8 cellular contexts compared by ENCODE assay signal in genomic region chr6:68343901-68344300, GRCh38.
DNase-seq lines count a peak whose midpoint lies in the region; ATAC-seq and TF ChIP-seq lines count a peak whose summit lies in the region.

No MANE protein-coding gene starts in this region.

- H3K9ac ChIP-seq in mesendoderm (ENCODE audit: low read length): no peak overlapping the region

- no peaks in the 10 kb centered on the region for H3K79me1 ChIP-seq in mesendoderm (ENCODE audit: low read length)

- H3K4me1 ChIP-seq in mesendoderm (ENCODE audit: control insufficient read depth, low read depth, low read length): no peaks in the 10 kb centered on the region

- peak; percentile 36 for DNase-seq in Ammon's horn (ENCODE audit: low spot score)
- DNase-seq in NCI-H345 (lab: John Stamatoyannopoulos, UW): peak; percentile 73
- peak; percentile 45 for DNase-seq in astrocyte of the cerebellum (ENCODE audit: low read depth)
- DNase-seq in mesendoderm: peak; percentile 88
- no peak for DNase-seq in activated naive CD4-positive, alpha-beta T cell treated with anti-CD3 and anti-CD28 coated beads, Interleukin-2, amount 50 U/mL, for 16 hours
- DNase-seq in cortex of kidney (lab: John Stamatoyannopoulos, UW): no peak

- peak; percentile 72 for TF ChIP-seq CTCF in astrocyte of the cerebellum (IDR thresholded peaks at IDR 0.05; ENCODE audit: low read depth, low read length, missing control alignments)

- no peak overlapping the region for H4K8ac ChIP-seq in mesendoderm (ENCODE audit: low read depth, low read length)

- no peak overlapping the region for H2BK15ac ChIP-seq in mesendoderm (replicated peaks; ENCODE audit: low read depth)

- no peak overlapping the region for H3K4ac ChIP-seq in mesendoderm (ENCODE audit: low read depth, low read length)

- no peak overlapping the region for H2BK120ac ChIP-seq in mesendoderm (ENCODE audit: low read depth, low read length)

- H3K56ac ChIP-seq in mesendoderm (ENCODE audit: low read length): no peak overlapping the region

- H3K79me2 ChIP-seq in mesendoderm (ENCODE audit: control insufficient read depth, insufficient read depth, low read length): no peaks in the 10 kb centered on the region

- H2AK5ac ChIP-seq in mesendoderm (ENCODE audit: low read length): no peak overlapping the region

- no peak overlapping the region for H3K27ac ChIP-seq in mesendoderm (ENCODE audit: low read depth, low read length)

- WGBS in mesendoderm (ENCODE audit: extremely low coverage, insufficient coverage, low lambda C conversion rate): no CpG with 5 or more reads among the region's 1 CpG

- H2BK5ac ChIP-seq in mesendoderm (ENCODE audit: low read length): no peak overlapping the region

- H3K4me3 ChIP-seq in astrocyte of the cerebellum (ENCODE audit: low read depth, low read length) (no peak overlapping the region), mesendoderm (ENCODE audit: low read length) (no peak overlapping the region)

- no peak overlapping the region for H3K18ac ChIP-seq in mesendoderm (ENCODE audit: low read length)

- no peak overlapping the region for H3K4me2 ChIP-seq in mesendoderm (ENCODE audit: low read length)

- ATAC-seq in GM18870 (IDR thresholded peaks at IDR 0.05; ENCODE audit: unreplicated experiment) (peak; percentile 79), HG03460 (IDR thresholded peaks at IDR 0.05; ENCODE audit: unreplicated experiment) (peak; percentile 85)

- in situ Hi-C loops in astrocyte of the cerebellum (cut with HindIII; ENCODE audit: low sequenced_read_pairs): no loop called here

- no peaks in the 10 kb centered on the region for H3K27me3 ChIP-seq in mesendoderm (ENCODE audit: insufficient read depth, low read length, poor library complexity)

- no peak overlapping the region for H4K5ac ChIP-seq in mesendoderm (ENCODE audit: low read length)

- no peak overlapping the region for H3K23ac ChIP-seq in mesendoderm (ENCODE audit: low read length)

- no peaks in the 10 kb centered on the region for H3K36me3 ChIP-seq in mesendoderm (ENCODE audit: control insufficient read depth, insufficient read depth, low read length)

Comparison
In these comparisons a context has a peak if more than half of its experiments do, and no peak if none do; other contexts are left out.
1. DNase-seq: peak in Ammon's horn (single experiment), NCI-H345 (single experiment), astrocyte of the cerebellum (single experiment) and mesendoderm (single experiment); none in activated naive CD4-positive, alpha-beta T cell treated with anti-CD3 and anti-CD28 coated beads, Interleukin-2, amount 50 U/mL, for 16 hours (single experiment) and cortex of kidney (single experiment).